Comparison of ENCODE assay signal across 8 cellular contexts in the genomic region with DNA sequence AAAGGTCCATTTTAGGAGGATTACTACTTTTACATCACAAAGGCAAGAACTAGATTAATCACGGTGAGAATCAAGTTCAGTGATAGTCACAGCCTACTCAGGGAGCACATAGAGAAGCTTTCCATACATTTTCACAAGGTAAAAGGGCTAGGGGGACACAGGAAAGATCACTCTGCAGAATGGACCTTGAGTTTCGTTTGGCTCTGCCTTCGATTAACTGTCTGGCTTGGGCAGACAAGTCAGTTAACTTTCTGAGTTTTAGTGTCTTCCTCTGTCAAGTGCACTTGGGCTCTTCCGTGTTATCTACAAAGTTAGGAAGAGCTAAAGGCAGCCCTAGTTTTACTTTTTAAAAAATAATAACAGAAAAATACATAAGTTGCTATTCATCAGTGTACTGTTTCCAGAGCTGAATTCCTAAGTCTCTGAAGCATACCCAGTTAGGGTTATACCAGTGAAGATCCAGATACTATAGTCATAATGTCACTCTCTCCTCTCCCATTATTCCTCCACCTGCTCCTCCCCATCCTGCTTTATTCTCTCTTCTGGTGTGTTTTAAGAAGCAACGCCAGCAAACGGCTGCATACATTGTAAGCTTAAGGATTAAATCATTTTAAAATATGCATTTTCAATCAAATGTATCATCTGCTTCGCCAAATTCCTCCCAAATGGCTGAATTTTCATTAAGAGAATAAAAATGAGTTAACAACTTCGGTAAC.
DNase-seq lines count a peak whose midpoint lies in the region; ATAC-seq and TF ChIP-seq lines count a peak whose summit lies in the region.

No MANE protein-coding gene starts in this region.

- no peak overlapping the region for H2AFZ ChIP-seq in SU-DHL-6 (ENCODE audit: low read depth, low read length, severe bottlenecking)

- H3K9ac ChIP-seq in SU-DHL-6 (ENCODE audit: low read length), result peak overlapping the region; percentile 70
- H3K9ac ChIP-seq in rectal smooth muscle tissue (ENCODE audit: low read length), result no peak overlapping the region

- no peak for DNase-seq in activated T-cell treated with anti-CD3 and anti-CD28 coated beads, Interleukin-2, amount 50 U/mL, for 24 hours
- DNase-seq in activated T-cell treated with anti-CD3 and anti-CD28 coated beads, Interleukin-2, amount 50 U/mL, for 48 hours, result no peak
- DNase-seq in fibroblast of mammary gland (ENCODE audit: low read depth), result no peak
- DNase-seq in DMS114 treated with DMSO at 0.1 percent for 48 hours (lab: John Stamatoyannopoulos, UW; ENCODE audit: unreplicated experiment), result no peak

- peaks cover 85% of the 10 kb centered on the region for H3K79me2 ChIP-seq in SU-DHL-6 (ENCODE audit: insufficient read depth, low read length)

- H3K27me3 ChIP-seq in SU-DHL-6 (ENCODE audit: low read length) (no peaks in the 10 kb centered on the region), rectal smooth muscle tissue (ENCODE audit: control insufficient read depth, insufficient read depth, low read length) (no peaks in the 10 kb centered on the region)

- H3K4me2 ChIP-seq in SU-DHL-6 (ENCODE audit: low read depth, low read length, poor library complexity, severe bottlenecking), result peak overlapping the region; percentile 100

- H3K4me1 Mint-ChIP-seq in activated T-cell treated with anti-CD3 and anti-CD28 coated beads, Interleukin-2, amount 50 U/mL, for 24 hours (ENCODE audit: low read depth), result peaks cover 49% of the 10 kb centered on the region

- H3K9me3 ChIP-seq in SU-DHL-6 (ENCODE audit: insufficient read depth, low read length), result no peaks in the 10 kb centered on the region

- ATAC-seq in GM19328 (IDR thresholded peaks at IDR 0.05; ENCODE audit: unreplicated experiment) (no peak), HG03095 (IDR thresholded peaks at IDR 0.05; ENCODE audit: unreplicated experiment) (no peak)

- H4K20me1 ChIP-seq in SU-DHL-6 (ENCODE audit: low read depth, low read length), result peaks cover 23% of the 10 kb centered on the region

- H3K36me3 ChIP-seq in SU-DHL-6 (ENCODE audit: low read length) (no peaks in the 10 kb centered on the region), rectal smooth muscle tissue (ENCODE audit: control insufficient read depth, insufficient read depth, low read length) (no peaks in the 10 kb centered on the region)

- no peaks in the 10 kb centered on the region for H3K9me3 Mint-ChIP-seq in activated T-cell treated with anti-CD3 and anti-CD28 coated beads, Interleukin-2, amount 50 U/mL, for 24 hours

- peak overlapping the region; percentile 99 for H3K4me3 Mint-ChIP-seq in activated T-cell treated with anti-CD3 and anti-CD28 coated beads, Interleukin-2, amount 50 U/mL, for 24 hours

- H3K4me3 ChIP-seq in SU-DHL-6 (ENCODE audit: insufficient read depth, low read length, poor library complexity, severe bottlenecking) (peak overlapping the region; percentile 69), fibroblast of mammary gland (ENCODE audit: control insufficient read depth, low read depth, low read length) (peak overlapping the region; percentile 84), rectal smooth muscle tissue (ENCODE audit: low read length) (peak overlapping the region; percentile 97)

- peaks cover 6% of the 10 kb centered on the region; the same call in 1 of the 2 replicates for H3F3A ChIP-seq in SU-DHL-6 (ENCODE audit: insufficient read depth)

- peaks cover 7% of the 10 kb centered on the region for H3K4me1 ChIP-seq in rectal smooth muscle tissue (ENCODE audit: control insufficient read depth, insufficient read depth, low read length)

- no peaks in the 10 kb centered on the region for H3K9me2 ChIP-seq in SU-DHL-6 (replicated peaks; ENCODE audit: insufficient read depth, low read length)

- peaks cover 29% of the 10 kb centered on the region for H3K36me3 Mint-ChIP-seq in activated T-cell treated with anti-CD3 and anti-CD28 coated beads, Interleukin-2, amount 50 U/mL, for 24 hours (ENCODE audit: low read depth)

- TF ChIP-seq CTCF in SU-DHL-6 (IDR thresholded peaks at IDR 0.05; ENCODE audit: insufficient read depth, low read length, poor library complexity, severe bottlenecking) (no peak), fibroblast of mammary gland (conservative IDR thresholded peaks at IDR 0.05; ENCODE audit: control insufficient read depth, insufficient read depth, low read depth, low read length) (no peak)

- no peaks in the 10 kb centered on the region for H3K27me3 Mint-ChIP-seq in activated T-cell treated with anti-CD3 and anti-CD28 coated beads, Interleukin-2, amount 50 U/mL, for 24 hours

- peak overlapping the region; percentile 88 for H3K27ac Mint-ChIP-seq in activated T-cell treated with anti-CD3 and anti-CD28 coated beads, Interleukin-2, amount 50 U/mL, for 24 hours

- H3K27ac ChIP-seq in SU-DHL-6 (ENCODE audit: low read depth, low read length), result peak overlapping the region; percentile 13; the same call in 1 of the 2 replicates
- H3K27ac ChIP-seq in rectal smooth muscle tissue (ENCODE audit: low read depth, low read length), result peak overlapping the region; percentile 98
